8 cellular contexts compared by ENCODE assay signal in the genomic region with DNA sequence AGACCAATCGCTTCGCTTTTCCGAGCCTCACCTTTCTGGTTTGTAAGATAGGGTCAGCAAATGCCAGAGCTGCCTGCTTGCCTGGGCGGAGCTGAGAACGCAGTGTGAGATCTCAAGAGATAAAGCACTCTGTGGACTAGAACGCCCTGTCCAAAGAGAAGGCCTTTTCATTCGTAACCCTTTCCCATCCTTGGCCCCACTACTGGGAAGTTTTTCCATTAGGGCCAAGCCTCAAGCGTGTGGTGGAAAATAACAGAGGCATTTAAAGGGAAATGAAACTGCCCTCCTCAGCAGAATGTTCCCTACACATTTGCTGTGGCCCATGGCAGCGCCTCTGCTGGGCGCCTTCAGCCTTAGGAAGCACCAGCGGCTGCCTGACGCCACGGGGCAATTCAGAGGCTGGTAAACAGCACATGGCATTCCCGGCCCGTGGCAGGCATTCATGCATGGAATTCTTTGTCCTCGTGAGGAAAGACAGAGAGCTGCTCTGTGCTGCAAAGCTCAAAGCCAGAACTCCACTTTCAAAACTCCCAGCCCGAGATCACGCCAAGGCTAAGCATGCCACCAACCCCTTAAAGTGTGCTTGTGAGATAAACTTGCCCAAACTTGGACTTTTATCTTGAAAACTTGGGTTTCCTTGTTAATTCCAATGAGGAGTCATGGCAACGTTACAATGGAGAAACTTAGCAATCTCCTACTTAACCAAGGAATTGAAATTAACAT. TPM values are rescaled to one million over a fixed set of nuclear protein-coding genes. Genes with fewer than 3 reads are reported as not detected.
DNase-seq lines count a peak whose midpoint lies in the region; ATAC-seq and TF ChIP-seq lines count a peak whose summit lies in the region.

No MANE protein-coding gene starts in this region.

- H3K4me1 ChIP-seq in psoas muscle = peaks cover 5% of the 10 kb centered on the region

- H3K4me3 ChIP-seq in GM12865 (ENCODE audit: low read depth, low read length) (no peak overlapping the region), psoas muscle (peak overlapping the region; percentile 52)

- H3K27me3 ChIP-seq in psoas muscle (ENCODE audit: insufficient read depth in 3 of 3, low read length in 2 of 3) = no peaks in the 10 kb centered on the region

- H3K9me3 ChIP-seq in psoas muscle = no peaks in the 10 kb centered on the region

- WGBS in psoas muscle, 3 donors = 7 to 21% (median 10%) methylated on average over 19 of the region's 19 CpGs

- peak; percentile 32 for TF ChIP-seq CTCF in GM12865 (IDR thresholded peaks at IDR 0.05; ENCODE audit: insufficient read depth, low read depth, low read length, missing control alignments)
- TF ChIP-seq CTCF in psoas muscle (IDR thresholded peaks at IDR 0.05) = peak; percentile 59

- no peaks in the 10 kb centered on the region for H3K36me3 ChIP-seq in psoas muscle (ENCODE audit: insufficient read depth in 1 of 2, low read depth in 1 of 2)

- H3K27ac Mint-ChIP-seq in immature natural killer cell = no peak overlapping the region

- no peaks in the 10 kb centered on the region for H3K9me3 Mint-ChIP-seq in immature natural killer cell

- peak overlapping the region; percentile 83 for H3K27ac ChIP-seq in psoas muscle

- intact Hi-C loops in psoas muscle (cut with DNase I) = loop anchor here in 1 of 2 donors (2.0 kb wide), 1 partner anchor 34 kb away; no protein-coding TSS in a partner anchor

- H3K4me3 Mint-ChIP-seq in immature natural killer cell = no peak overlapping the region

- H3K36me3 Mint-ChIP-seq in immature natural killer cell = no peaks in the 10 kb centered on the region

- DNase-seq in GM12865 (ENCODE audit: low read depth) (peak; percentile 16), NCI-H2107 treated with DMSO at 0.1 percent for 48 hours (lab: John Stamatoyannopoulos, UW; ENCODE audit: unreplicated experiment) (peak; percentile 24), astrocyte of the hippocampus (ENCODE audit: low read depth, low spot score) (peak; percentile 92), hepatic stellate cell (ENCODE audit: low spot score) (peak; percentile 59), psoas muscle (peak; percentile 75 to 88), immature natural killer cell (no peak)

- peaks cover 12 to 26% of the 10 kb centered on the region in 2 donors for H3K4me1 Mint-ChIP-seq in immature natural killer cell

- peaks cover 0 to 2% (median 1%) of the 10 kb centered on the region in 3 donors for H3K27me3 Mint-ChIP-seq in immature natural killer cell (ENCODE audit: low read depth in 3 of 3)

- ATAC-seq in psoas muscle (peak; percentile 90 to 95 (median 92)), GM19035 (IDR thresholded peaks at IDR 0.05; ENCODE audit: unreplicated experiment) (no peak), GM21390 (IDR thresholded peaks at IDR 0.05; ENCODE audit: unreplicated experiment) (no peak)

RNA-seq across cellular contexts. Expression of gene AHNAK, which starts 38.1 kb away (rescaled TPM):
- 100 to 1,000 TPM; 376 to 679 (median 425) TPM for total RNA-seq in psoas muscle
- polyA plus RNA-seq in psoas muscle (100 to 1,000 TPM in 2 of 3 donors, 10 to 100 TPM in 1; 93.5 to 227 (median 206) TPM), immature natural killer cell (100 to 1,000 TPM in 1 of 3 donors, 10 to 100 TPM in 2; 45.0 to 217 (median 57.2) TPM)

Comparison
In these comparisons a context has a peak if more than half of its experiments do, and no peak if none do; other contexts are left out.
1. DNase-seq: peak in GM12865 (single experiment), NCI-H2107 treated with DMSO at 0.1 percent for 48 hours (single experiment), astrocyte of the hippocampus (single experiment), hepatic stellate cell (single experiment) and psoas muscle (2 of 2); none in immature natural killer cell (0 of 3).
2. ATAC-seq: peak in psoas muscle (4 of 4); none in GM19035 (single experiment) and GM21390 (single experiment).